In the genomic region with DNA sequence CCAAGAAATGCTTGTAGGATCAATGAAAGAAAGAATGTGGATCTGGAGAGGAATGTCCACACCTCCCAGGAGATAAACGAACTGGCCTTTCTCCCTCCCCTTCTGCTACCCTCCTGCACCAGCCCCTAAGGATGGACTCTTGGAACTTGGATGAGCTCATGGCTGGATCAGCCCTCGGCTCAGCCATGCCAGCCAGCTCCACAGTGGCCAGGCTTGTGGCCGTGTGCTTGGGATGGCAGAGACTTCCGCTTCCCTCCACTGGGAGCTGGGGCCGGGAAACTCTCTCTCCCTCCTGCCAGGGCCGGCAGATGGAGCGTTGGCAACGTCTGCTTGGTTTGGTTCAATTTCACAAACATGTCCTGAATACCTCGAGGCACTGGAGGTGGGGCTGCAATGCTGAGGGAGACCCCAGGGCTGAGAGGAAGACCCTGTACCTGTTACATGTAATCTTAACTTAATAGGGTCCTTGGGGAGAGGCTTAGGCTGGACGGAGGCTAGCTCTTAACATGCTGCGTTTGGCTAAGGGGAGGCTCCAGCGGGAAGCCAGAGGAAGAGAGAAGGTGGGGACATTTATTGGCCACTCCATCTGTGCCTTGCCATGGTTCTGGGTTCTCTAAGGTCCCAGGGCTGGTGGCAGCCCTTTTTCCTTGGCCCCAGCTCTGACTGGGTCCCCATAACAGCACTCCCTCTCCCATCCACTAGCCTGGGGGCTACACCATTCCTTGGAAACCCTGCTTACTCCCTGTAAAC, we compare ENCODE assay signal across 22 cellular contexts.
DNase-seq lines count a peak whose midpoint lies in the region; ATAC-seq and TF ChIP-seq lines count a peak whose summit lies in the region.
"Had no signal": no experiment of that assay in that cellular context is flagged by ENCODE, and none has a peak within 500 bp of the region (broad histone marks: within the 10 kb centered on the region; RNA-seq: fewer than 3 reads in every experiment).

No MANE protein-coding gene starts in this region.

- peaks cover 0 to 2% of the 10 kb centered on the region in 2 donors for H3K36me3 ChIP-seq in neuronal stem cell (replicated peaks in 1 of 2; ENCODE audit: control insufficient read depth in 2 of 2, insufficient read depth in 2 of 2, low read length in 2 of 2)
- H3K36me3 ChIP-seq: BLaER1 treated with 17β-estradiol and CSF1 and Interleukin-3, amounts not matched to agents 10 nM and 100 nM; heart left ventricle; upper lobe of left lung had no signal

- no peak overlapping the region for H3K4ac ChIP-seq in neuronal stem cell (ENCODE audit: low read length)

- no peak overlapping the region for H4K8ac ChIP-seq in neuronal stem cell (ENCODE audit: low read depth, low read length)

- H2BK12ac ChIP-seq in neuronal stem cell (ENCODE audit: low read length): no peak overlapping the region

- H2BK5ac ChIP-seq in neuronal stem cell (ENCODE audit: low read length): no peak overlapping the region

- DNase-seq in Daoy (ENCODE audit: low read depth) (peak; percentile 28), NCI-H1694 treated with DMSO at 0.1 percent for 48 hours (lab: John Stamatoyannopoulos, UW) (peak; percentile 54), neuronal stem cell (ENCODE audit: low spot score) (no peak), DMS153 treated with DMSO at 0.1 percent for 48 hours (lab: John Stamatoyannopoulos, UW; ENCODE audit: unreplicated experiment) (no peak)
- DNase-seq: activated CD4-positive, alpha-beta T cell treated with anti-CD3 and anti-CD28 coated beads for 48 hours; activated CD8-positive, alpha-beta memory T cell treated with anti-CD3 and anti-CD28 coated beads, Interleukin-2, amount 10 ng/mL, durations not matched to agents 7 days and 5 days; cortex of kidney; GDM1; GOT3; heart left ventricle; immature natural killer cell; left ventricle myocardium superior; mucosa of descending colon; NCI-H2029 treated with DMSO at 0.1 percent for 48 hours; NCI-H524 treated with DMSO at 0.1 percent for 48 hours; stimulated activated CD4-positive, alpha-beta T cell treated with anti-CD3 and anti-CD28 coated beads, Interleukin-12 subunit alpha, Interleukin-12 subunit beta, amount 100 ng/mL, for 4 hours; upper lobe of left lung had no signal

- no peak overlapping the region for H3K4me2 ChIP-seq in neuronal stem cell (ENCODE audit: insufficient read depth, low read length, poor library complexity, severe bottlenecking)
- H3K4me2 ChIP-seq: BLaER1 treated with 17β-estradiol and CSF1 and Interleukin-3, amounts not matched to agents 10 nM and 100 nM had no signal

- H3K27me3 ChIP-seq in neuronal stem cell (ENCODE audit: control insufficient read depth in 3 of 3, insufficient read depth in 3 of 3, low read depth in 1 of 3, low read length in 3 of 3): no peaks in the 10 kb centered on the region
- H3K27me3 ChIP-seq: BLaER1 treated with 17β-estradiol and CSF1 and Interleukin-3, amounts not matched to agents 10 nM and 100 nM had no signal

- no CpG with 5 or more reads among the region's 12 CpGs for WGBS in neuronal stem cell (ENCODE audit: extremely low coverage in 2 of 2, insufficient read length in 2 of 2, insufficient replicate concordance in 1 of 2), 2 donors

- H3K27ac ChIP-seq in cingulate gyrus (ENCODE audit: low read depth, low read length): peak overlapping the region; percentile 1
- no peak overlapping the region for H3K27ac ChIP-seq in neuronal stem cell (replicated peaks; ENCODE audit: low read length)
- H3K27ac ChIP-seq: BLaER1 treated with 17β-estradiol and CSF1 and Interleukin-3, amounts not matched to agents 10 nM and 100 nM; heart left ventricle; upper lobe of left lung had no signal

- no peaks in the 10 kb centered on the region for H3K79me1 ChIP-seq in neuronal stem cell (ENCODE audit: low read depth, low read length)

- ATAC-seq in GM18505 (IDR thresholded peaks at IDR 0.05; ENCODE audit: unreplicated experiment) (no peak), HG03460 (IDR thresholded peaks at IDR 0.05; ENCODE audit: unreplicated experiment) (no peak)
- ATAC-seq: activated CD8-positive, alpha-beta memory T cell treated with anti-CD3 and anti-CD28 coated beads, Interleukin-2, amount 10 ng/mL, durations not matched to agents 7 days and 5 days; activated T-helper 17 cell treated with anti-CD3 and anti-CD28 coated beads, Interleukin-2, amount 50 U/mL, for 72 hours; heart left ventricle; left ventricle myocardium superior; mucosa of descending colon had no signal

- peak overlapping the region; percentile 1 for H3K23ac ChIP-seq in neuronal stem cell (ENCODE audit: low read depth, low read length, poor library complexity)

- no peak overlapping the region for H2BK15ac ChIP-seq in neuronal stem cell (ENCODE audit: low read length)

- peak overlapping the region; percentile 47 for H3K14ac ChIP-seq in neuronal stem cell (ENCODE audit: low read length)

- no peak overlapping the region for H3K9ac ChIP-seq in neuronal stem cell (ENCODE audit: low read depth, low read length, poor library complexity)
- H3K9ac ChIP-seq: BLaER1 treated with 17β-estradiol and CSF1 and Interleukin-3, amounts not matched to agents 10 nM and 100 nM had no signal

- TF ChIP-seq POLR2A in GM18505 (IDR thresholded peaks at IDR 0.05; ENCODE audit: borderline replicate concordance, extremely low read depth, insufficient read depth, insufficient read length): no peak

- no peak overlapping the region for H4K91ac ChIP-seq in neuronal stem cell (ENCODE audit: low read depth, low read length, poor library complexity)

- peak overlapping the region; percentile 78 for H3K18ac ChIP-seq in neuronal stem cell (ENCODE audit: low read length)

- no peak overlapping the region for H3K4me3 ChIP-seq in neuronal stem cell (ENCODE audit: low read length in 2 of 2)
- H3K4me3 ChIP-seq: BLaER1 treated with 17β-estradiol and CSF1 and Interleukin-3, amounts not matched to agents 10 nM and 100 nM; heart left ventricle; mucosa of descending colon; upper lobe of left lung had no signal

- peaks cover 0 to 9% of the 10 kb centered on the region in 2 donors for H3K4me1 ChIP-seq in neuronal stem cell (ENCODE audit: control insufficient read depth in 2 of 2, insufficient read depth in 1 of 2, low read depth in 1 of 2, low read length in 2 of 2)

- H3K9me3 ChIP-seq in neuronal stem cell (replicated peaks in 1 of 2; ENCODE audit: control insufficient read depth in 2 of 2, insufficient read depth in 1 of 2, low read depth in 1 of 2, low read length in 2 of 2): no peaks in the 10 kb centered on the region
- H3K9me3 ChIP-seq: BLaER1 treated with 17β-estradiol and CSF1 and Interleukin-3, amounts not matched to agents 10 nM and 100 nM; heart left ventricle; mucosa of descending colon; upper lobe of left lung had no signal

- no peak overlapping the region for H2AK5ac ChIP-seq in neuronal stem cell (ENCODE audit: low read depth, low read length)

- H2AFZ ChIP-seq in neuronal stem cell (ENCODE audit: low read length): no peak overlapping the region

- no peak overlapping the region for H2BK120ac ChIP-seq in neuronal stem cell (ENCODE audit: low read depth, low read length)

Comparison
In these comparisons a context has a peak if more than half of its experiments do, and no peak if none do; other contexts are left out.
1. DNase-seq: peak in Daoy (single experiment) and NCI-H1694 treated with DMSO at 0.1 percent for 48 hours (single experiment); none in neuronal stem cell (single experiment) and DMS153 treated with DMSO at 0.1 percent for 48 hours (single experiment).